In the genomic region with DNA sequence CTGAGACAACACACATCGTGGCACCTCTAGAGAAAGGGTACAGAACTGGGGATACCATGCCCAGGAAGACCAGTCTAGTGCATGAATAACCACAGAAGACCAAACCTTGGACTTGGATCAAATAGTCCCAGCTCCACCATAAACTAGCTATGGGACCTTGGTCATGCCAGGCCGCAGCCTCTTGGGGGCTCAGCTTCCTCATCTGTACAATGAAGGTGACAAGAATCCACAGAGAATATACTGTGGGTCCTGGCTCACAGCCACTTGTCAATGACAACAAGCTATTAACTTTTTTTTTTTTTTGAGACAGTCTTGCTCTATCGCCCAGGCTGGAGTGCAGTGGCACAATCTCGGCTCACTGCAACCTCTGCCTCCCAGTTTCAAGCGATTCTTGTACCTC, we compare ENCODE assay signal across 1 cellular context.
TF ChIP-seq lines count a peak whose summit lies in the region.

No MANE protein-coding gene starts in this region.

TF ChIP-seq in HEK293, 187 proteins besides CTCF, POLR2A, EP300 and RAD21 (continued from another document):
- TF ChIP-seq ZBTB6 (tag by site-specific recombination; IDR thresholded peaks at IDR 0.05) = peak; percentile 44; the same call in 1 of the 2 replicates
- TF ChIP-seq ZNF2 (tag by site-specific recombination; IDR thresholded peaks at IDR 0.05) = no peak
